In the genomic region with DNA sequence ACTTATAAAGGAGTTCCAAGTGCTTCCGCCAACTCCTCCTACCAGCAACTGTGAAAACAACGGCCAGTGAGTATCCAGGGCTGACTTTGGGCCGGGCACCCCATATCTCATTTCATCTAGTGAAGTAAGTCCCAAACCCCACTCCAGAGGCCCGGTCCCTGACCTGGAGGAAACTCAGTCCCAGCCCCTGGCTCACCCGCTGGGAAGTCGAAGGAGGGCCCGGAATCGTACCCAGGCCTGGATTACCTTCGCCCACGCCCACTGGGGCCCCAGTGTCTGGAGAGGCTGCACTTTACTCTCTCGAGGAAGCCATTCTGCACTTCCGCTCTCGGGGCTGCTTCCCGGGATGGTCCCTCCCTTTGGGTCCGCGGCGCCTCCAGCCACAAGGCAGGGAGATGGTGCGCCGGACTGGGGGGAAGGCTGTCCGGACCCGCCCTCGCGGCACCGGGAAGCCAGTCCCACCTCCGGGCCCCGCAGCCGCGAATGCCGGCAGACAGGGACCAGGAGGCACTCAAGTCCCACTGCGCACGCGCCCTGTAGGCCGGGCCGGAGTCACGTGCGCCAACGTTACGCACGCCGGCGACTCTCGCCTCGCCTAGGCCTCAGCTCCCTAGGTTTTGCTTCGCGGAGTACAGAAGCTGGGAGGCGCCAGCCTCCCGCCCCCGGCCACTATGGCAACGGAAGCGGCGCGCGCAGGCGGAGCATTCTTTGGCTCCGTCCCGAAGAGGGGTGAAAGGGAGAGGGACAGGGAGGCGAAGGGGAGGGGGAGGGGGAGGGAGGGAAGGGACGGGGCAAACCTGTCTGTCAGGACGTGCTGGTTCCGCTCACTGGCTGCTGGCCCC, we compare ENCODE assay signal across 1 cellular context.
TF ChIP-seq lines count a peak whose summit lies in the region.

A gene with protein sequence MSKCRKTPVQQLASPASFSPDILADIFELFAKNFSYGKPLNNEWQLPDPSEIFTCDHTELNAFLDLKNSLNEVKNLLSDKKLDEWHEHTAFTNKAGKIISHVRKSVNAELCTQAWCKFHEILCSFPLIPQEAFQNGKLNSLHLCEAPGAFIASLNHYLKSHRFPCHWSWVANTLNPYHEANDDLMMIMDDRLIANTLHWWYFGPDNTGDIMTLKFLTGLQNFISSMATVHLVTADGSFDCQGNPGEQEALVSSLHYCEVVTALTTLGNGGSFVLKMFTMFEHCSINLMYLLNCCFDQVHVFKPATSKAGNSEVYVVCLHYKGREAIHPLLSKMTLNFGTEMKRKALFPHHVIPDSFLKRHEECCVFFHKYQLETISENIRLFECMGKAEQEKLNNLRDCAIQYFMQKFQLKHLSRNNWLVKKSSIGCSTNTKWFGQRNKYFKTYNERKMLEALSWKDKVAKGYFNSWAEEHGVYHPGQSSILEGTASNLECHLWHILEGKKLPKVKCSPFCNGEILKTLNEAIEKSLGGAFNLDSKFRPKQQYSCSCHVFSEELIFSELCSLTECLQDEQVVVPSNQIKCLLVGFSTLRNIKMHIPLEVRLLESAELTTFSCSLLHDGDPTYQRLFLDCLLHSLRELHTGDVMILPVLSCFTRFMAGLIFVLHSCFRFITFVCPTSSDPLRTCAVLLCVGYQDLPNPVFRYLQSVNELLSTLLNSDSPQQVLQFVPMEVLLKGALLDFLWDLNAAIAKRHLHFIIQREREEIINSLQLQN (minus strand): TSS at position 513 of the 842 bp plus-strand sequence. CDS start 3,482 bp downstream, outside the sequence.

TF ChIP-seq in WTC11, 78 proteins besides CTCF, POLR2A, EP300 and RAD21 (continued from another document and continues in another):
- TF ChIP-seq, protein P1, sequence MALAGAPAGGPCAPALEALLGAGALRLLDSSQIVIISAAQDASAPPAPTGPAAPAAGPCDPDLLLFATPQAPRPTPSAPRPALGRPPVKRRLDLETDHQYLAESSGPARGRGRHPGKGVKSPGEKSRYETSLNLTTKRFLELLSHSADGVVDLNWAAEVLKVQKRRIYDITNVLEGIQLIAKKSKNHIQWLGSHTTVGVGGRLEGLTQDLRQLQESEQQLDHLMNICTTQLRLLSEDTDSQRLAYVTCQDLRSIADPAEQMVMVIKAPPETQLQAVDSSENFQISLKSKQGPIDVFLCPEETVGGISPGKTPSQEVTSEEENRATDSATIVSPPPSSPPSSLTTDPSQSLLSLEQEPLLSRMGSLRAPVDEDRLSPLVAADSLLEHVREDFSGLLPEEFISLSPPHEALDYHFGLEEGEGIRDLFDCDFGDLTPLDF (CRISPR knock-in tag; IDR thresholded peaks at IDR 0.05) = 0 out of 2 replicates have a peak, but pooled peaks have one; percentile 52
- TF ChIP-seq NR2C2 (CRISPR knock-in tag; IDR thresholded peaks at IDR 0.05) (no peak), FOXJ3 (CRISPR knock-in tag; IDR thresholded peaks at IDR 0.05; ENCODE audit: borderline replicate concordance) (no peak), CREM (CRISPR knock-in tag; IDR thresholded peaks at IDR 0.05) (0 out of 2 replicates have a peak, but pooled peaks have one; percentile 76), NR3C1 (CRISPR knock-in tag; conservative IDR thresholded peaks at IDR 0.05; ENCODE audit: low read depth) (no peak), ZNF263 (CRISPR knock-in tag; IDR thresholded peaks at IDR 0.05; ENCODE audit: low read depth) (no peak), EMX1 (CRISPR knock-in tag; IDR thresholded peaks at IDR 0.05) (no peak), FOXK1 (CRISPR knock-in tag; IDR thresholded peaks at IDR 0.05) (peak; percentile 71; the same call in 1 of the 2 replicates), HMGA2 (CRISPR knock-in tag; IDR thresholded peaks at IDR 0.05) (no peak), ATF1 (CRISPR knock-in tag; IDR thresholded peaks at IDR 0.05) (no peak), RORB (CRISPR knock-in tag; IDR thresholded peaks at IDR 0.05) (no peak), JAZF1 (CRISPR knock-in tag; IDR thresholded peaks at IDR 0.05) (no peak), NFE2L1 (CRISPR knock-in tag; IDR thresholded peaks at IDR 0.05) (no peak), RELA (CRISPR knock-in tag; IDR thresholded peaks at IDR 0.05; ENCODE audit: borderline replicate concordance) (0 out of 2 replicates have a peak, but pooled peaks have one; percentile 80), TP53 (CRISPR knock-in tag; IDR thresholded peaks at IDR 0.05) (no peak; the same call in 1 of the 2 replicates), NFATC4 (CRISPR knock-in tag; IDR thresholded peaks at IDR 0.05) (no peak), TEAD1 (CRISPR knock-in tag; IDR thresholded peaks at IDR 0.05) (peak; percentile 84), ZBTB21 (CRISPR knock-in tag; IDR thresholded peaks at IDR 0.05; ENCODE audit: borderline replicate concordance) (peak; percentile 80; the same call in 1 of the 2 replicates), GTF2I (CRISPR knock-in tag; conservative IDR thresholded peaks at IDR 0.05) (no peak), MXD4 (CRISPR knock-in tag; IDR thresholded peaks at IDR 0.05; ENCODE audit: borderline replicate concordance) (no peak), JUN (CRISPR knock-in tag; IDR thresholded peaks at IDR 0.05) (no peak), ETV6 (CRISPR knock-in tag; IDR thresholded peaks at IDR 0.05) (no peak; the same call in 1 of the 2 replicates), FOXP1 (CRISPR knock-in tag; IDR thresholded peaks at IDR 0.05; ENCODE audit: borderline replicate concordance) (peak; percentile 56; the same call in 1 of the 2 replicates), IRF2 (CRISPR knock-in tag; IDR thresholded peaks at IDR 0.05; ENCODE audit: borderline replicate concordance, low read depth) (no peak)
- TF ChIP-seq, protein P2, sequence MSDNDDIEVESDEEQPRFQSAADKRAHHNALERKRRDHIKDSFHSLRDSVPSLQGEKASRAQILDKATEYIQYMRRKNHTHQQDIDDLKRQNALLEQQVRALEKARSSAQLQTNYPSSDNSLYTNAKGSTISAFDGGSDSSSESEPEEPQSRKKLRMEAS (CRISPR knock-in tag; IDR thresholded peaks at IDR 0.05) = peak; percentile 97
- TF ChIP-seq, protein P3, sequence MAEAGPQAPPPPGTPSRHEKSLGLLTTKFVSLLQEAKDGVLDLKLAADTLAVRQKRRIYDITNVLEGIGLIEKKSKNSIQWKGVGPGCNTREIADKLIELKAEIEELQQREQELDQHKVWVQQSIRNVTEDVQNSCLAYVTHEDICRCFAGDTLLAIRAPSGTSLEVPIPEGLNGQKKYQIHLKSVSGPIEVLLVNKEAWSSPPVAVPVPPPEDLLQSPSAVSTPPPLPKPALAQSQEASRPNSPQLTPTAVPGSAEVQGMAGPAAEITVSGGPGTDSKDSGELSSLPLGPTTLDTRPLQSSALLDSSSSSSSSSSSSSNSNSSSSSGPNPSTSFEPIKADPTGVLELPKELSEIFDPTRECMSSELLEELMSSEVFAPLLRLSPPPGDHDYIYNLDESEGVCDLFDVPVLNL (CRISPR knock-in tag; IDR thresholded peaks at IDR 0.05; ENCODE audit: borderline replicate concordance, low read depth) = no peak
- TF ChIP-seq, protein P4, sequence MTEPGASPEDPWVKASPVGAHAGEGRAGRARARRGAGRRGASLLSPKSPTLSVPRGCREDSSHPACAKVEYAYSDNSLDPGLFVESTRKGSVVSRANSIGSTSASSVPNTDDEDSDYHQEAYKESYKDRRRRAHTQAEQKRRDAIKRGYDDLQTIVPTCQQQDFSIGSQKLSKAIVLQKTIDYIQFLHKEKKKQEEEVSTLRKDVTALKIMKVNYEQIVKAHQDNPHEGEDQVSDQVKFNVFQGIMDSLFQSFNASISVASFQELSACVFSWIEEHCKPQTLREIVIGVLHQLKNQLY (CRISPR knock-in tag; IDR thresholded peaks at IDR 0.05) = 0 out of 2 replicates have a peak, but pooled peaks have one; percentile 35
- TF ChIP-seq, protein P5, sequence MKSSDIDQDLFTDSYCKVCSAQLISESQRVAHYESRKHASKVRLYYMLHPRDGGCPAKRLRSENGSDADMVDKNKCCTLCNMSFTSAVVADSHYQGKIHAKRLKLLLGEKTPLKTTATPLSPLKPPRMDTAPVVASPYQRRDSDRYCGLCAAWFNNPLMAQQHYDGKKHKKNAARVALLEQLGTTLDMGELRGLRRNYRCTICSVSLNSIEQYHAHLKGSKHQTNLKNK (CRISPR knock-in tag; IDR thresholded peaks at IDR 0.05) = no peak
- TF ChIP-seq, protein P6, sequence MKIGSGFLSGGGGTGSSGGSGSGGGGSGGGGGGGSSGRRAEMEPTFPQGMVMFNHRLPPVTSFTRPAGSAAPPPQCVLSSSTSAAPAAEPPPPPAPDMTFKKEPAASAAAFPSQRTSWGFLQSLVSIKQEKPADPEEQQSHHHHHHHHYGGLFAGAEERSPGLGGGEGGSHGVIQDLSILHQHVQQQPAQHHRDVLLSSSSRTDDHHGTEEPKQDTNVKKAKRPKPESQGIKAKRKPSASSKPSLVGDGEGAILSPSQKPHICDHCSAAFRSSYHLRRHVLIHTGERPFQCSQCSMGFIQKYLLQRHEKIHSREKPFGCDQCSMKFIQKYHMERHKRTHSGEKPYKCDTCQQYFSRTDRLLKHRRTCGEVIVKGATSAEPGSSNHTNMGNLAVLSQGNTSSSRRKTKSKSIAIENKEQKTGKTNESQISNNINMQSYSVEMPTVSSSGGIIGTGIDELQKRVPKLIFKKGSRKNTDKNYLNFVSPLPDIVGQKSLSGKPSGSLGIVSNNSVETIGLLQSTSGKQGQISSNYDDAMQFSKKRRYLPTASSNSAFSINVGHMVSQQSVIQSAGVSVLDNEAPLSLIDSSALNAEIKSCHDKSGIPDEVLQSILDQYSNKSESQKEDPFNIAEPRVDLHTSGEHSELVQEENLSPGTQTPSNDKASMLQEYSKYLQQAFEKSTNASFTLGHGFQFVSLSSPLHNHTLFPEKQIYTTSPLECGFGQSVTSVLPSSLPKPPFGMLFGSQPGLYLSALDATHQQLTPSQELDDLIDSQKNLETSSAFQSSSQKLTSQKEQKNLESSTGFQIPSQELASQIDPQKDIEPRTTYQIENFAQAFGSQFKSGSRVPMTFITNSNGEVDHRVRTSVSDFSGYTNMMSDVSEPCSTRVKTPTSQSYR (CRISPR knock-in tag; IDR thresholded peaks at IDR 0.05) = peak; percentile 73; the same call in 1 of the 2 replicates
- TF ChIP-seq, protein P7, sequence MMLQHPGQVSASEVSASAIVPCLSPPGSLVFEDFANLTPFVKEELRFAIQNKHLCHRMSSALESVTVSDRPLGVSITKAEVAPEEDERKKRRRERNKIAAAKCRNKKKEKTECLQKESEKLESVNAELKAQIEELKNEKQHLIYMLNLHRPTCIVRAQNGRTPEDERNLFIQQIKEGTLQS (CRISPR knock-in tag; conservative IDR thresholded peaks at IDR 0.05) = no peak
- TF ChIP-seq, protein P8, sequence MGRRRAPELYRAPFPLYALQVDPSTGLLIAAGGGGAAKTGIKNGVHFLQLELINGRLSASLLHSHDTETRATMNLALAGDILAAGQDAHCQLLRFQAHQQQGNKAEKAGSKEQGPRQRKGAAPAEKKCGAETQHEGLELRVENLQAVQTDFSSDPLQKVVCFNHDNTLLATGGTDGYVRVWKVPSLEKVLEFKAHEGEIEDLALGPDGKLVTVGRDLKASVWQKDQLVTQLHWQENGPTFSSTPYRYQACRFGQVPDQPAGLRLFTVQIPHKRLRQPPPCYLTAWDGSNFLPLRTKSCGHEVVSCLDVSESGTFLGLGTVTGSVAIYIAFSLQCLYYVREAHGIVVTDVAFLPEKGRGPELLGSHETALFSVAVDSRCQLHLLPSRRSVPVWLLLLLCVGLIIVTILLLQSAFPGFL (CRISPR knock-in tag; IDR thresholded peaks at IDR 0.05; ENCODE audit: borderline replicate concordance) = peak; percentile 87; the same call in 1 of the 2 replicates
- TF ChIP-seq, protein P9, sequence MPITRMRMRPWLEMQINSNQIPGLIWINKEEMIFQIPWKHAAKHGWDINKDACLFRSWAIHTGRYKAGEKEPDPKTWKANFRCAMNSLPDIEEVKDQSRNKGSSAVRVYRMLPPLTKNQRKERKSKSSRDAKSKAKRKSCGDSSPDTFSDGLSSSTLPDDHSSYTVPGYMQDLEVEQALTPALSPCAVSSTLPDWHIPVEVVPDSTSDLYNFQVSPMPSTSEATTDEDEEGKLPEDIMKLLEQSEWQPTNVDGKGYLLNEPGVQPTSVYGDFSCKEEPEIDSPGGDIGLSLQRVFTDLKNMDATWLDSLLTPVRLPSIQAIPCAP (CRISPR knock-in tag; IDR thresholded peaks at IDR 0.05) = no peak
- TF ChIP-seq, protein P10, sequence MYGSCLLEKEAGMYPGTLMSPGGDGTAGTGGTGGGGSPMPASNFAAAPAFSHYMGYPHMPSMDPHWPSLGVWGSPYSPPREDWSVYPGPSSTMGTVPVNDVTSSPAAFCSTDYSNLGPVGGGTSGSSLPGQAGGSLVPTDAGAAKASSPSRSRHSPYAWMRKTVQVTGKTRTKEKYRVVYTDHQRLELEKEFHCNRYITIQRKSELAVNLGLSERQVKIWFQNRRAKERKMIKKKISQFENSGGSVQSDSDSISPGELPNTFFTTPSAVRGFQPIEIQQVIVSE (CRISPR knock-in tag; IDR thresholded peaks at IDR 0.05; ENCODE audit: borderline replicate concordance) = no peak
- TF ChIP-seq, protein P11, sequence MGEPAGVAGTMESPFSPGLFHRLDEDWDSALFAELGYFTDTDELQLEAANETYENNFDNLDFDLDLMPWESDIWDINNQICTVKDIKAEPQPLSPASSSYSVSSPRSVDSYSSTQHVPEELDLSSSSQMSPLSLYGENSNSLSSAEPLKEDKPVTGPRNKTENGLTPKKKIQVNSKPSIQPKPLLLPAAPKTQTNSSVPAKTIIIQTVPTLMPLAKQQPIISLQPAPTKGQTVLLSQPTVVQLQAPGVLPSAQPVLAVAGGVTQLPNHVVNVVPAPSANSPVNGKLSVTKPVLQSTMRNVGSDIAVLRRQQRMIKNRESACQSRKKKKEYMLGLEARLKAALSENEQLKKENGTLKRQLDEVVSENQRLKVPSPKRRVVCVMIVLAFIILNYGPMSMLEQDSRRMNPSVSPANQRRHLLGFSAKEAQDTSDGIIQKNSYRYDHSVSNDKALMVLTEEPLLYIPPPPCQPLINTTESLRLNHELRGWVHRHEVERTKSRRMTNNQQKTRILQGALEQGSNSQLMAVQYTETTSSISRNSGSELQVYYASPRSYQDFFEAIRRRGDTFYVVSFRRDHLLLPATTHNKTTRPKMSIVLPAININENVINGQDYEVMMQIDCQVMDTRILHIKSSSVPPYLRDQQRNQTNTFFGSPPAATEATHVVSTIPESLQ (CRISPR knock-in tag; IDR thresholded peaks at IDR 0.05) = no peak
- TF ChIP-seq, protein P12, sequence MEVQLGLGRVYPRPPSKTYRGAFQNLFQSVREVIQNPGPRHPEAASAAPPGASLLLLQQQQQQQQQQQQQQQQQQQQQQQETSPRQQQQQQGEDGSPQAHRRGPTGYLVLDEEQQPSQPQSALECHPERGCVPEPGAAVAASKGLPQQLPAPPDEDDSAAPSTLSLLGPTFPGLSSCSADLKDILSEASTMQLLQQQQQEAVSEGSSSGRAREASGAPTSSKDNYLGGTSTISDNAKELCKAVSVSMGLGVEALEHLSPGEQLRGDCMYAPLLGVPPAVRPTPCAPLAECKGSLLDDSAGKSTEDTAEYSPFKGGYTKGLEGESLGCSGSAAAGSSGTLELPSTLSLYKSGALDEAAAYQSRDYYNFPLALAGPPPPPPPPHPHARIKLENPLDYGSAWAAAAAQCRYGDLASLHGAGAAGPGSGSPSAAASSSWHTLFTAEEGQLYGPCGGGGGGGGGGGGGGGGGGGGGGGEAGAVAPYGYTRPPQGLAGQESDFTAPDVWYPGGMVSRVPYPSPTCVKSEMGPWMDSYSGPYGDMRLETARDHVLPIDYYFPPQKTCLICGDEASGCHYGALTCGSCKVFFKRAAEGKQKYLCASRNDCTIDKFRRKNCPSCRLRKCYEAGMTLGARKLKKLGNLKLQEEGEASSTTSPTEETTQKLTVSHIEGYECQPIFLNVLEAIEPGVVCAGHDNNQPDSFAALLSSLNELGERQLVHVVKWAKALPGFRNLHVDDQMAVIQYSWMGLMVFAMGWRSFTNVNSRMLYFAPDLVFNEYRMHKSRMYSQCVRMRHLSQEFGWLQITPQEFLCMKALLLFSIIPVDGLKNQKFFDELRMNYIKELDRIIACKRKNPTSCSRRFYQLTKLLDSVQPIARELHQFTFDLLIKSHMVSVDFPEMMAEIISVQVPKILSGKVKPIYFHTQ (CRISPR knock-in tag; IDR thresholded peaks at IDR 0.05) = no peak
